Comparison of ENCODE assay signal across 1 cellular context in genomic region chr20:13418263-13419229, GRCh38.
TF ChIP-seq lines count a peak whose summit lies in the region.

No MANE protein-coding gene starts in this region.

TF ChIP-seq in HepG2, 621 proteins besides CTCF, POLR2A, EP300 and RAD21 (continued from another document and continues in another):
- no peak for TF ChIP-seq PTBP1 (IDR thresholded peaks at IDR 0.05; ENCODE audit: low read depth, low read length, poor library complexity, severe bottlenecking)
- TF ChIP-seq ZNF747 (CRISPR knock-in tag; IDR thresholded peaks at IDR 0.05; ENCODE audit: borderline replicate concordance), result no peak
- peak; percentile 87 for TF ChIP-seq NAIF1 (CRISPR knock-in tag; IDR thresholded peaks at IDR 0.05; ENCODE audit: borderline replicate concordance)
- TF ChIP-seq DR1 (CRISPR knock-in tag; IDR thresholded peaks at IDR 0.05), result no peak
- TF ChIP-seq STAT6 (CRISPR knock-in tag; IDR thresholded peaks at IDR 0.05; ENCODE audit: borderline replicate concordance), result 0 out of 2 replicates have a peak, but pooled peaks have one; percentile 52
- peak; percentile 99 for TF ChIP-seq HOMEZ (CRISPR knock-in tag; IDR thresholded peaks at IDR 0.05; ENCODE audit: low read depth)
- peak; percentile 82; the same call in 1 of the 2 replicates for TF ChIP-seq SIX1 (CRISPR knock-in tag; IDR thresholded peaks at IDR 0.05; ENCODE audit: borderline replicate concordance)
- TF ChIP-seq SMYD3 (CRISPR knock-in tag; IDR thresholded peaks at IDR 0.05), result peak; percentile 91
- TF ChIP-seq ZBTB7A (CRISPR knock-in tag; IDR thresholded peaks at IDR 0.05), result no peak
- TF ChIP-seq MEF2D (CRISPR knock-in tag; IDR thresholded peaks at IDR 0.05), result peak; percentile 99
- peak; percentile 97 for TF ChIP-seq IKZF5 (CRISPR knock-in tag; IDR thresholded peaks at IDR 0.05)
- TF ChIP-seq SIN3A (IDR thresholded peaks at IDR 0.05; ENCODE audit: borderline replicate concordance, low read depth, low read length), result 0 out of 2 replicates have a peak, but pooled peaks have one; percentile 38
- peak; percentile 47; the same call in 1 of the 2 replicates for TF ChIP-seq JUNB (CRISPR knock-in tag; IDR thresholded peaks at IDR 0.05; ENCODE audit: borderline replicate concordance)
- TF ChIP-seq EED (CRISPR knock-in tag; IDR thresholded peaks at IDR 0.05), result no peak
- TF ChIP-seq ZNF850 (CRISPR knock-in tag; conservative IDR thresholded peaks at IDR 0.05), result no peak
- TF ChIP-seq DMAP1 (CRISPR knock-in tag; IDR thresholded peaks at IDR 0.05), result peak; percentile 26; the same call in 1 of the 2 replicates
- no peak for TF ChIP-seq MBNL3 (CRISPR knock-in tag; conservative IDR thresholded peaks at IDR 0.05)
- TF ChIP-seq E2F1 (CRISPR knock-in tag; IDR thresholded peaks at IDR 0.05), result 0 out of 2 replicates have a peak, but pooled peaks have one; percentile 54
- TF ChIP-seq DPF2 (CRISPR knock-in tag; IDR thresholded peaks at IDR 0.05; ENCODE audit: borderline replicate concordance, low read depth), result peak; percentile 94
- 0 out of 2 replicates have a peak, but pooled peaks have one; percentile 53 for TF ChIP-seq SP140L (CRISPR knock-in tag; IDR thresholded peaks at IDR 0.05; ENCODE audit: borderline replicate concordance)
- peak; percentile 65; the same call in 1 of the 2 replicates for TF ChIP-seq ZBED4 (CRISPR knock-in tag; IDR thresholded peaks at IDR 0.05; ENCODE audit: borderline replicate concordance)
- TF ChIP-seq TRIM22 (IDR thresholded peaks at IDR 0.05), result no peak
- TF ChIP-seq KLF16 (CRISPR knock-in tag; IDR thresholded peaks at IDR 0.05), result peak in 1 of 2 experiments; percentile 94; a peak in 2 of 4 replicates
- TF ChIP-seq HDAC2 (CRISPR knock-in tag; IDR thresholded peaks at IDR 0.05), result peak; percentile 97
- TF ChIP-seq ZNF564 (CRISPR knock-in tag; IDR thresholded peaks at IDR 0.05), result no peak
- TF ChIP-seq ZNF33A (CRISPR knock-in tag; IDR thresholded peaks at IDR 0.05; ENCODE audit: borderline replicate concordance), result no peak
- peak; percentile 70 for TF ChIP-seq TFE3 (CRISPR knock-in tag; IDR thresholded peaks at IDR 0.05)
- TF ChIP-seq RARA (CRISPR knock-in tag; IDR thresholded peaks at IDR 0.05), result peak; percentile 96
- TF ChIP-seq BRF2 (CRISPR knock-in tag; IDR thresholded peaks at IDR 0.05), result 0 out of 2 replicates have a peak, but pooled peaks have one; percentile 22
- peak; percentile 93 for TF ChIP-seq CREM (IDR thresholded peaks at IDR 0.05)
- no peak for TF ChIP-seq CREM (CRISPR knock-in tag; IDR thresholded peaks at IDR 0.05)
- no peak for TF ChIP-seq ZNF546 (CRISPR knock-in tag; conservative IDR thresholded peaks at IDR 0.05)
- 0 out of 2 replicates have a peak, but pooled peaks have one; percentile 57 for TF ChIP-seq KDM3A (CRISPR knock-in tag; IDR thresholded peaks at IDR 0.05; ENCODE audit: low read depth)
- TF ChIP-seq MIER3 (CRISPR knock-in tag; IDR thresholded peaks at IDR 0.05; ENCODE audit: borderline replicate concordance), result peak; percentile 97
- no peak for TF ChIP-seq ZC3H4 (CRISPR knock-in tag; IDR thresholded peaks at IDR 0.05; ENCODE audit: borderline replicate concordance)
- TF ChIP-seq ARNT2 (CRISPR knock-in tag; IDR thresholded peaks at IDR 0.05; ENCODE audit: low read depth), result 0 out of 2 replicates have a peak, but pooled peaks have one; percentile 20
- TF ChIP-seq AHDC1 (CRISPR knock-in tag; IDR thresholded peaks at IDR 0.05; ENCODE audit: borderline replicate concordance), result peak; percentile 100
- TF ChIP-seq YY1 (IDR thresholded peaks at IDR 0.05; ENCODE audit: insufficient read depth, insufficient replicate concordance, low read depth, low read length), result peak; percentile 9
- peak; percentile 90; the same call in 1 of the 2 replicates for TF ChIP-seq MBD4 (IDR thresholded peaks at IDR 0.05; ENCODE audit: borderline replicate concordance, low read length)
- TF ChIP-seq TARDBP (CRISPR knock-in tag; IDR thresholded peaks at IDR 0.05), result peak; percentile 87
